Comparison of ENCODE assay signal across 8 cellular contexts in genomic region chr5:83474170-83474796, GRCh38. TPM values are rescaled to one million over a fixed set of nuclear protein-coding genes. Genes with fewer than 3 reads are reported as not detected.
DNase-seq lines count a peak whose midpoint lies in the region; ATAC-seq and TF ChIP-seq lines count a peak whose summit lies in the region.

No MANE protein-coding gene starts in this region.

- intact Hi-C loops in lower lobe of right lung (cut with DNase I): no loop called here

- ATAC-seq in HG02610 (IDR thresholded peaks at IDR 0.05; ENCODE audit: unreplicated experiment) (peak; percentile 47), lower lobe of right lung (peak; percentile 77 to 88)

- H3K27me3 Mint-ChIP-seq in endodermal cell (ENCODE audit: insufficient read depth): no peaks in the 10 kb centered on the region

- H3K9me3 ChIP-seq in endodermal cell (ENCODE audit: control insufficient read depth, low read length) (no peaks in the 10 kb centered on the region), lower lobe of right lung (no peaks in the 10 kb centered on the region)

- TF ChIP-seq CTCF in endodermal cell (conservative IDR thresholded peaks at IDR 0.05) (no peak), lower lobe of right lung (IDR thresholded peaks at IDR 0.05) (no peak)

- H3K9ac ChIP-seq in endodermal cell (ENCODE audit: extremely low read depth, low read length, poor library complexity, severe bottlenecking): peak overlapping the region; percentile 55

- H3K9me3 Mint-ChIP-seq in endodermal cell: peaks cover 3% of the 10 kb centered on the region

- peak overlapping the region; percentile 90 for H3K4me3 ChIP-seq in endodermal cell (ENCODE audit: low read length)
- peak overlapping the region; percentile 54 for H3K4me3 ChIP-seq in lower lobe of right lung

- H3K36me3 Mint-ChIP-seq in endodermal cell (ENCODE audit: low read depth): peaks cover 14% of the 10 kb centered on the region

- no peaks in the 10 kb centered on the region for H3K27me3 ChIP-seq in endodermal cell (ENCODE audit: control insufficient read depth, insufficient read depth, low read length, poor library complexity, severe bottlenecking)
- peaks cover 47% of the 10 kb centered on the region for H3K27me3 ChIP-seq in lower lobe of right lung (ENCODE audit: low read depth)

- H3K36me3 ChIP-seq in endodermal cell (ENCODE audit: control insufficient read depth, insufficient read depth, low read length): peaks cover 10% of the 10 kb centered on the region
- H3K36me3 ChIP-seq in lower lobe of right lung: no peaks in the 10 kb centered on the region

- peaks cover 34% of the 10 kb centered on the region for H3K4me1 Mint-ChIP-seq in endodermal cell

- H3K27ac ChIP-seq in endodermal cell (ENCODE audit: low read depth, low read length) (peak overlapping the region; percentile 81), lower lobe of right lung (peak overlapping the region; percentile 81)

- 0 to 1% methylated on average over 15 to 45 of the region's 46 CpGs for WGBS in endodermal cell (ENCODE audit: insufficient coverage in 1 of 2, insufficient read length in 1 of 2), 2 experiments

- H3K4me3 Mint-ChIP-seq in endodermal cell: peak overlapping the region; percentile 93

- peaks cover 3% of the 10 kb centered on the region for H3K4me1 ChIP-seq in endodermal cell (ENCODE audit: control insufficient read depth, insufficient read depth, low read length)
- peaks cover 24% of the 10 kb centered on the region for H3K4me1 ChIP-seq in lower lobe of right lung

- DNase-seq in stimulated activated CD4-positive, alpha-beta T cell treated with anti-CD3 and anti-CD28 coated beads, Interleukin-15, amount 100 ng/mL, for 24 hours: peak; percentile 65
- no peak for DNase-seq in stimulated activated CD4-positive, alpha-beta T cell treated with anti-CD3 and anti-CD28 coated beads, Interleukin-4, amount 100 ng/mL, for 4 hours
- DNase-seq in NCI-H1436 (lab: John Stamatoyannopoulos, UW) (peak; percentile 63), UCSD-AML1 (lab: John Stamatoyannopoulos, UW; ENCODE audit: unreplicated experiment) (peak; percentile 85), endodermal cell (peak; percentile 98), lower lobe of right lung (peak; percentile 87), stromal cell of bone marrow (ENCODE audit: low read depth) (peak; percentile 78)

- H3K27ac Mint-ChIP-seq in endodermal cell: peak overlapping the region; percentile 95

RNA-seq across cellular contexts. Expression of gene VCAN, which starts 2.7 kb away (rescaled TPM):
- 100 to 1,000 TPM; 363 to 397 TPM for total RNA-seq in endodermal cell
- polyA plus RNA-seq in endodermal cell (2013, experiment 1 of 2): 188 TPM
- 171 TPM for polyA plus RNA-seq in endodermal cell (2013, experiment 2 of 2)
- total RNA-seq in lower lobe of right lung: 133 TPM

Comparison
In these comparisons a context has a peak if more than half of its experiments do, and no peak if none do; other contexts are left out.
1. DNase-seq: peak in stimulated activated CD4-positive, alpha-beta T cell treated with anti-CD3 and anti-CD28 coated beads, Interleukin-15, amount 100 ng/mL, for 24 hours (single experiment), NCI-H1436 (single experiment), UCSD-AML1 (single experiment), endodermal cell (single experiment), lower lobe of right lung (single experiment) and stromal cell of bone marrow (single experiment); none in stimulated activated CD4-positive, alpha-beta T cell treated with anti-CD3 and anti-CD28 coated beads, Interleukin-4, amount 100 ng/mL, for 4 hours (0 of 2).